In genomic region chr2:96084858-96085518, GRCh38 we compare ENCODE assay signal across 11 cellular contexts. TPM values are rescaled to one million over a fixed set of nuclear protein-coding genes. Genes with fewer than 3 reads are reported as not detected.
DNase-seq lines count a peak whose midpoint lies in the region; ATAC-seq and TF ChIP-seq lines count a peak whose summit lies in the region.
"Not testable (repeated sequence)": the region's sequence is repeated elsewhere in the genome, so short reads cannot be mapped to it uniquely, and the experiment has no call there.
"Had no signal": no experiment of that assay in that cellular context is flagged by ENCODE, and none has a peak within 500 bp of the region (broad histone marks: within the 10 kb centered on the region; RNA-seq: fewer than 3 reads in every experiment).

No MANE protein-coding gene starts in this region.

- H3K79me2 ChIP-seq in Karpas-422 (ENCODE audit: low read length): not testable (repeated sequence)

- H3K9me3 Mint-ChIP-seq in CD14-positive monocyte; activated CD8-positive, alpha-beta memory T cell treated with anti-CD3 and anti-CD28 coated beads, Interleukin-2, amount 10 ng/mL, durations not matched to agents 7 days and 5 days (ENCODE audit: low read depth); dendritic cell treated with granulocyte-macrophage colony-stimulating factor and Interleukin-4, amounts not matched to agents 40 ng/mL and 50 ng/mL, for 4 days; neural crest cell: not testable (repeated sequence)

- peaks cover 12% of the 10 kb centered on the region for H3K4me1 Mint-ChIP-seq in CD14-positive monocyte
- not testable (repeated sequence) for H3K4me1 Mint-ChIP-seq in activated CD8-positive, alpha-beta memory T cell treated with anti-CD3 and anti-CD28 coated beads, Interleukin-2, amount 10 ng/mL, durations not matched to agents 7 days and 5 days; neural crest cell
- peaks cover 33% of the 10 kb centered on the region for H3K4me1 Mint-ChIP-seq in dendritic cell treated with granulocyte-macrophage colony-stimulating factor and Interleukin-4, amounts not matched to agents 40 ng/mL and 50 ng/mL, for 4 days (ENCODE audit: low read depth)

- TF ChIP-seq CTCF in CD14-positive monocyte (IDR thresholded peaks at IDR 0.05); right atrium auricular region (IDR thresholded peaks at IDR 0.05); neural crest cell (conservative IDR thresholded peaks at IDR 0.05); spleen (IDR thresholded peaks at IDR 0.05 in 8 of 11, conservative IDR thresholded peaks at IDR 0.05 in 3 of 11): not testable (repeated sequence)

- peak overlapping the region; percentile 56 for H3K4me2 ChIP-seq in Karpas-422 (ENCODE audit: low read depth, low read length, poor library complexity, severe bottlenecking)

- not testable (repeated sequence) for H3K27me3 Mint-ChIP-seq in CD14-positive monocyte (ENCODE audit: low read depth in 3 of 3); dendritic cell treated with granulocyte-macrophage colony-stimulating factor and Interleukin-4, amounts not matched to agents 40 ng/mL and 50 ng/mL, for 4 days; neural crest cell (ENCODE audit: low read depth)
- peaks cover 20% of the 10 kb centered on the region for H3K27me3 Mint-ChIP-seq in activated CD8-positive, alpha-beta memory T cell treated with anti-CD3 and anti-CD28 coated beads, Interleukin-2, amount 10 ng/mL, durations not matched to agents 7 days and 5 days

- H3K36me3 Mint-ChIP-seq in CD14-positive monocyte; activated CD8-positive, alpha-beta memory T cell treated with anti-CD3 and anti-CD28 coated beads, Interleukin-2, amount 10 ng/mL, durations not matched to agents 7 days and 5 days; dendritic cell treated with granulocyte-macrophage colony-stimulating factor and Interleukin-4, amounts not matched to agents 40 ng/mL and 50 ng/mL, for 4 days (ENCODE audit: low read depth); neural crest cell (ENCODE audit: low read depth): not testable (repeated sequence)

- not testable (repeated sequence) for H3K36me3 ChIP-seq in Karpas-422 (ENCODE audit: insufficient read depth, low read length); right atrium auricular region; spleen

- 68 to 76% (median 72%) methylated on average over 5 to 7 of the region's 7 CpGs for WGBS in spleen, 5 donors

- peak overlapping the region; percentile 50; the same call in 1 of the 2 replicates for H3K4me3 ChIP-seq in Karpas-422 (ENCODE audit: low read length)
- H3K4me3 ChIP-seq in right atrium auricular region, spleen: not testable (repeated sequence)

- peak overlapping the region; percentile 32 for H3K9ac ChIP-seq in Karpas-422 (ENCODE audit: low read length)

- peaks cover 55% of the 10 kb centered on the region for H3K4me1 ChIP-seq in Karpas-422 (ENCODE audit: low read length)
- peaks cover 0 to 36% of the 10 kb centered on the region in 2 donors for H3K4me1 ChIP-seq in right atrium auricular region
- peaks cover 0 to 48% (median 26%) of the 10 kb centered on the region in 6 donors for H3K4me1 ChIP-seq in spleen

- not testable (repeated sequence) for ATAC-seq in activated CD8-positive, alpha-beta memory T cell treated with anti-CD3 and anti-CD28 coated beads, Interleukin-2, amount 10 ng/mL, durations not matched to agents 7 days and 5 days

- not testable (repeated sequence) for H4K20me1 ChIP-seq in Karpas-422 (ENCODE audit: insufficient read depth, low read depth, low read length)

- not testable (repeated sequence) for H3K27me3 ChIP-seq in Karpas-422 (ENCODE audit: low read length); right atrium auricular region; spleen (replicated peaks in 1 of 7)

- peak; percentile 29 for DNase-seq in CD14-positive monocyte (ENCODE audit: low spot score)
- not testable (repeated sequence) for DNase-seq in Karpas-422; neural crest cell (ENCODE audit: low read depth, low spot score)
- peak; percentile 5 for DNase-seq in activated CD8-positive, alpha-beta memory T cell treated with anti-CD3 and anti-CD28 coated beads, Interleukin-2, amount 10 ng/mL, durations not matched to agents 7 days and 5 days
- peak; percentile 46 for DNase-seq in right atrium auricular region (ENCODE audit: low spot score)
- DNase-seq in spleen: peak; percentile 69

- intact Hi-C loops in CD14-positive monocyte (cut with micrococcal nuclease); dendritic cell treated with granulocyte-macrophage colony-stimulating factor and Interleukin-4, amounts not matched to agents 40 ng/mL and 50 ng/mL, for 4 days (cut with micrococcal nuclease); spleen (cut with DNase I; ENCODE audit: low total_unique reads): not testable (repeated sequence)

- H3K9me3 ChIP-seq in Karpas-422 (ENCODE audit: low read length); right atrium auricular region; spleen: not testable (repeated sequence)

- peak overlapping the region; percentile 25; the same call in 1 of the 2 replicates for H3K27ac ChIP-seq in Karpas-422 (ENCODE audit: low read length)
- not testable (repeated sequence) for H3K27ac ChIP-seq in right atrium auricular region
- H3K27ac ChIP-seq in spleen: peak overlapping the region in 5 of 8 donors; percentile 30 to 69 (median 65)

- peak overlapping the region in 2 of 7 donors; percentile 66 to 81 for H3K27ac Mint-ChIP-seq in CD14-positive monocyte
- H3K27ac Mint-ChIP-seq in activated CD8-positive, alpha-beta memory T cell treated with anti-CD3 and anti-CD28 coated beads, Interleukin-2, amount 10 ng/mL, durations not matched to agents 7 days and 5 days: not testable (repeated sequence)
- peak overlapping the region; percentile 11 for H3K27ac Mint-ChIP-seq in dendritic cell treated with granulocyte-macrophage colony-stimulating factor and Interleukin-4, amounts not matched to agents 40 ng/mL and 50 ng/mL, for 4 days
- H3K27ac Mint-ChIP-seq in neural crest cell (ENCODE audit: unreplicated experiment): peak overlapping the region; percentile 83

- not testable (repeated sequence) for TF ChIP-seq POLR2A in spleen (IDR thresholded peaks at IDR 0.05)

- H2AFZ ChIP-seq in Karpas-422 (ENCODE audit: low read length): not testable (repeated sequence)

- not testable (repeated sequence) for H3K9me2 ChIP-seq in Karpas-422 (replicated peaks; ENCODE audit: insufficient read depth, low read length)

- H3K4me3 Mint-ChIP-seq in CD14-positive monocyte; activated CD8-positive, alpha-beta memory T cell treated with anti-CD3 and anti-CD28 coated beads, Interleukin-2, amount 10 ng/mL, durations not matched to agents 7 days and 5 days; dendritic cell treated with granulocyte-macrophage colony-stimulating factor and Interleukin-4, amounts not matched to agents 40 ng/mL and 50 ng/mL, for 4 days; neural crest cell: not testable (repeated sequence)

- CTCF ChIA-PET in activated CD8-positive, alpha-beta memory T cell treated with anti-CD3 and anti-CD28 coated beads, Interleukin-2, amount 10 ng/mL, durations not matched to agents 7 days and 5 days (lab: Charles Lee): not testable (repeated sequence)

RNA-seq across cellular contexts. Expression of gene ADRA2B, which starts 31.4 kb away (rescaled TPM):
- polyA plus RNA-seq in CD14-positive monocyte (not detected), spleen (1 to 10 TPM; 1.8 to 4.2 (median 1.8) TPM)
- total RNA-seq in Karpas-422 (2014; rRNA removed; shearing (Covaris generic); ENCODE audit: low replicate concordance): not detected in 2 replicates
- under 1 TPM; 0.09 to 0.15 TPM for total RNA-seq in activated CD8-positive, alpha-beta memory T cell treated with anti-CD3 and anti-CD28 coated beads, Interleukin-2, amount 10 ng/mL, durations not matched to agents 7 days and 5 days
- total RNA-seq in right atrium auricular region (1 to 10 TPM in 1 of 2 donors, under 1 TPM in 1; 0.47 to 1.4 TPM), neural crest cell (0.79 and 0.82 TPM in 2 replicates), spleen (10 to 100 TPM in 3 of 7 donors, 1 to 10 TPM in 4; 3.1 to 14.2 (median 9.0) TPM)
- total RNA-seq: A172, HepG2, HFFc6, HT1080 had no signal
- polyA plus RNA-seq: HepG2 had no signal

RNA-seq across cellular contexts. Expression of gene GPAT2, which starts 50.3 kb away (rescaled TPM):
- polyA plus RNA-seq in CD14-positive monocyte: under 1 TPM; 0.44 to 0.94 TPM
- total RNA-seq in Karpas-422 (2014; rRNA removed; shearing (Covaris generic); ENCODE audit: low replicate concordance): not detected in 2 replicates
- 10 to 100 TPM; 19.6 to 26.7 TPM for total RNA-seq in activated CD8-positive, alpha-beta memory T cell treated with anti-CD3 and anti-CD28 coated beads, Interleukin-2, amount 10 ng/mL, durations not matched to agents 7 days and 5 days
- total RNA-seq in right atrium auricular region: 1 to 10 TPM; 1.8 to 3.9 TPM
- total RNA-seq in neural crest cell: not detected in 2 replicates
- total RNA-seq in spleen: 10 to 100 TPM in 2 of 7 donors, 1 to 10 TPM in 5; 3.7 to 12.5 (median 8.8) TPM
- 1 to 10 TPM; 3.9 to 5.0 (median 4.7) TPM for polyA plus RNA-seq in spleen
- total RNA-seq: A172, HepG2, HT1080 had no signal
- polyA plus RNA-seq: HepG2 had no signal

RNA-seq across cellular contexts. Expression of gene ASTL, which starts 53.3 kb away (rescaled TPM):
- polyA plus RNA-seq in CD14-positive monocyte (not detected), spleen (under 1 TPM; 0.24 to 0.33 (median 0.29) TPM)
- not detected in 2 replicates for total RNA-seq in Karpas-422 (2014; rRNA removed; shearing (Covaris generic); ENCODE audit: low replicate concordance)
- total RNA-seq in activated CD8-positive, alpha-beta memory T cell treated with anti-CD3 and anti-CD28 coated beads, Interleukin-2, amount 10 ng/mL, durations not matched to agents 7 days and 5 days: 1 to 10 TPM; 1.9 to 6.4 TPM
- total RNA-seq in right atrium auricular region (not detected), neural crest cell (not detected in 2 replicates), spleen (1 to 10 TPM in 2 of 7 donors, under 1 TPM in 4, not detected in 1; 0.49 to 2.2 (median 0.72) TPM)
- total RNA-seq: A172, HepG2, HT1080 had no signal
- polyA plus RNA-seq: HepG2 had no signal
